1 cellular context compared by ENCODE assay signal in the genomic region with DNA sequence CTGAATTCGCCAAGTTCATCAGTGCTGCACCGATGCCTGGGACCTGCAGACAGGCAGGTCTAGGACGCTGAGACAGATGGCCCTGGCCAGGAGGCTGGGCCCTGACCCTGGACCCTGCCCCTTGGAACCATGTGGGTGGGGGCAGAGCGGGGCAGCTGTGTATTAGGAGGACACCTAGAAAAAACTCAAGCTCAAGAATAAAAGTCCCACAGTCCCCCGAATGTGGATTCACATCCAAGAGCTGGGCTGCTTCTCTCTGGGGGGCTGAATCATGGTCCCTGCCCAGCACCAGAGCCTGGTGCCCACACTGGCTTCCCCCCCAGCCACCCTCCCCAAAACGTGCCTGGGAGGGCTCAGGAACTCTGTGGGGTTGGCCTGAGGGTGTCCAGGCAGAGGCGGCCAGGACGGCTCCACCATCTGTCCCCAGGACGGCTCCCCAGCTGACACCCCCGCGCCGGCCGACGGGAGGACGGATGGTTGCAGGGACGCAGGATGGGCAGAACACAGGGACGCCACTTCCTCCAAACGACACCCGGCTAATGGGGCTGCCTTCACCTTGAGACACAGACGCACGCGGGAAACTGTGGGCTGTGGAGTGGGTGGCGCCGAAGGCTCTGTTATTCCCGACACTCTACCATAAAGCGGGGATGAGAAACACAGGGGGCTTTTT.
TF ChIP-seq lines count a peak whose summit lies in the region.

No MANE protein-coding gene starts in this region.

TF ChIP-seq in H1, 55 proteins besides CTCF, POLR2A, EP300 and RAD21:
- TF ChIP-seq USF2 (IDR thresholded peaks at IDR 0.05; ENCODE audit: low read length) (no peak), RFX5 (IDR thresholded peaks at IDR 0.05; ENCODE audit: borderline replicate concordance, low read depth, low read length) (no peak), JUN (IDR thresholded peaks at IDR 0.05; ENCODE audit: low read depth, low read length) (no peak), CTBP2 (IDR thresholded peaks at IDR 0.05; ENCODE audit: borderline replicate concordance, insufficient read depth, insufficient read length, low read length) (no peak), POU5F1 (IDR thresholded peaks at IDR 0.05; ENCODE audit: low read depth, low read length) (no peak), EGR1 (IDR thresholded peaks at IDR 0.05; ENCODE audit: borderline replicate concordance, low read depth, low read length) (no peak), CBX5 (IDR thresholded peaks at IDR 0.05; ENCODE audit: low read depth, low read length) (no peak), SIN3A (conservative IDR thresholded peaks at IDR 0.05 in 1 of 2, IDR thresholded peaks at IDR 0.05 in 1 of 2; ENCODE audit: low read depth in 1 of 2, low read length in 2 of 2) (no peak), SP2 (IDR thresholded peaks at IDR 0.05; ENCODE audit: low read length) (no peak), BCL11A (IDR thresholded peaks at IDR 0.05; ENCODE audit: low read depth in 2 of 2, low read length in 2 of 2) (no peak), SP1 (IDR thresholded peaks at IDR 0.05; ENCODE audit: low read depth, low read length) (no peak), KDM1A (IDR thresholded peaks at IDR 0.05; ENCODE audit: borderline replicate concordance, low read length) (no peak), RBBP5 (IDR thresholded peaks at IDR 0.05; ENCODE audit: borderline replicate concordance, low read depth, low read length) (no peak)
- TF ChIP-seq, protein P1, sequence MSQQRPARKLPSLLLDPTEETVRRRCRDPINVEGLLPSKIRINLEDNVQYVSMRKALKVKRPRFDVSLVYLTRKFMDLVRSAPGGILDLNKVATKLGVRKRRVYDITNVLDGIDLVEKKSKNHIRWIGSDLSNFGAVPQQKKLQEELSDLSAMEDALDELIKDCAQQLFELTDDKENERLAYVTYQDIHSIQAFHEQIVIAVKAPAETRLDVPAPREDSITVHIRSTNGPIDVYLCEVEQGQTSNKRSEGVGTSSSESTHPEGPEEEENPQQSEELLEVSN (IDR thresholded peaks at IDR 0.05), result no peak
TF ChIP-seq in H1: peak in this region for 0.
